In the genomic region with DNA sequence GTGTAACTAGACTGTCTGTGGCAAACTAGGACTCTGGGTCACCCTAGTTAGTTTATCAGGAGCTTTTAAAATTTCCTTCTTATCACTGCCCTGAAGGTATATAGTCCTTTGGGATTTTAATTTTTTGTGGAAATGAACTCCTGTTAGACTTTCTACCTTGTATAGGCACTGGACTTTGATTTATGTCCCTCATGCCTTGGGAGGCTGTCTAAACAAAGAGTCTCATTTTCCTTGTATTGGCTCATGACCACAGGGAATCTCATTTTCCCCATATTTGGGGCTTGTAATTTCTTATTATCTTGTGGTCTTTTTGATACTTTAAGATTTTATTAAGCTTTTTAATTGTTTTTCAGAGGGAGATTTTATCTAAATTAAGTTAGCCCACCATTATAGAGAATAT, we compare ENCODE assay signal across 20 cellular contexts. TPM values are rescaled to one million over a fixed set of nuclear protein-coding genes. Genes with fewer than 3 reads are reported as not detected.
A peak's percentile ranks its signal among the peaks of the same experiment; 100 is the strongest.
DNase-seq lines count a peak whose midpoint lies in the region; ATAC-seq, FAIRE-seq and TF ChIP-seq lines count a peak whose summit lies in the region.
"Had no signal": no experiment of that assay in that cellular context is flagged by ENCODE, and none has a peak within 500 bp of the region (broad histone marks: within the 10 kb centered on the region; RNA-seq: fewer than 3 reads in every experiment).

No MANE protein-coding gene starts in this region.

- H3K27me3 ChIP-seq in SK-N-SH (ENCODE audit: insufficient read depth) (no peaks in the 10 kb centered on the region), K562 (ENCODE audit: control insufficient read depth in 2 of 2, insufficient read depth in 2 of 2, low read length in 2 of 2) (no peaks in the 10 kb centered on the region), right lobe of liver (no peaks in the 10 kb centered on the region)
- H3K27me3 ChIP-seq: tibial nerve had no signal

- CTCF ChIA-PET in SK-N-SH (lab: Yijun Ruan, JAX) (interaction anchor here (1.4 kb wide), 1 partner anchor 131 kb away, joined by 3 read pairs; no protein-coding TSS in a partner anchor), K562 (lab: Yijun Ruan, JAX; ENCODE audit: low intra/inter-chr PET ratio) (no interaction called here)

- intact Hi-C loops in K562 (cut with micrococcal nuclease) (no loop called here), right lobe of liver (cut with DNase I) (no loop called here), head of caudate nucleus (cut with DNase I) (no loop called here)

- H3K9ac ChIP-seq in SK-N-SH = no peak overlapping the region
- H3K9ac ChIP-seq in K562 (ENCODE audit: insufficient read depth in 1 of 2, low read depth in 2 of 2, low read length in 2 of 2) = no peak overlapping the region

- no peaks in the 10 kb centered on the region for H4K20me1 ChIP-seq in SK-N-SH (ENCODE audit: insufficient read depth)
- H4K20me1 ChIP-seq in K562 (replicated peaks; ENCODE audit: control insufficient read depth, insufficient read depth, low read length) = no peaks in the 10 kb centered on the region

- TF ChIP-seq POLR2A in K562 (conservative IDR thresholded peaks at IDR 0.05) (no peak), right lobe of liver (IDR thresholded peaks at IDR 0.05) (no peak)

- ATAC-seq in SK-N-SH treated with all-trans-retinoic acid at 6 μM for 48 hours (no peak), K562 (no peak), right lobe of liver (peak; percentile 44 to 77 (median 56)), HG02798 (IDR thresholded peaks at IDR 0.05; ENCODE audit: poor library complexity, unreplicated experiment) (no peak)

- no peaks in the 10 kb centered on the region for H3K9me2 ChIP-seq in SK-N-SH

- FAIRE-seq in K562 (lab: Jason Lieb, UNC) = no peak
- FAIRE-seq: A204.1 had no signal

- H3K4me1 ChIP-seq in SK-N-SH (ENCODE audit: control insufficient read depth in 1 of 2, insufficient read depth in 2 of 2, low read depth in 1 of 2, low read length in 1 of 2) (peaks cover 3 to 37% of the 10 kb centered on the region in 2 experiments), K562 (replicated peaks in 1 of 2; ENCODE audit: control insufficient read depth in 2 of 2, insufficient read depth in 2 of 2, low read length in 2 of 2) (no peaks in the 10 kb centered on the region; a peak in 2 of 5 replicates), right lobe of liver (no peaks in the 10 kb centered on the region)

- peaks cover 2 to 9% of the 10 kb centered on the region in 2 experiments for H3K36me3 ChIP-seq in SK-N-SH (replicated peaks in 1 of 2; ENCODE audit: control insufficient read depth in 1 of 2, insufficient read depth in 2 of 2, low read length in 1 of 2)
- peaks cover 10% of the 10 kb centered on the region; the same call in 2 of the 3 replicates for H3K36me3 ChIP-seq in K562 (ENCODE audit: control insufficient read depth, insufficient read depth, low read length)
- H3K36me3 ChIP-seq in right lobe of liver = no peaks in the 10 kb centered on the region

- H3K4me3 ChIP-seq in SK-N-SH (ENCODE audit: low read depth in 2 of 2, low read length in 1 of 2) = no peak overlapping the region
- H3K4me3 ChIP-seq in K562 = no peak overlapping the region
- H3K4me3 ChIP-seq in right lobe of liver = no peak overlapping the region
- H3K4me3 ChIP-seq: coronary artery, PC-9, tibial nerve had no signal

- no TSS peak for BruUV-seq in K562 (replicated peaks; lab: Mats Ljungman, UMichigan)

- H3K27ac ChIP-seq in SK-N-SH (ENCODE audit: low read depth in 2 of 2, low read length in 1 of 2) (peak overlapping the region in 1 of 2 experiments; percentile 69; a peak in 2 of 4 replicates), K562 (ENCODE audit: extremely low read depth, low read depth, low read length) (no peak overlapping the region), right lobe of liver (no peak overlapping the region)
- H3K27ac ChIP-seq: coronary artery, PC-9 had no signal

- in situ Hi-C loops in K562 (cut with MboI) = no loop called here

- POLR2A ChIA-PET in SK-N-SH (lab: Yijun Ruan, JAX) (no interaction called here), K562 (lab: Yijun Ruan, JAX) (no interaction called here)

- H3K4me2 ChIP-seq in SK-N-SH (peak overlapping the region; percentile 45), K562 (ENCODE audit: insufficient read depth, low read length) (no peak overlapping the region)
- H3K4me2 ChIP-seq: PC-9 had no signal

- TF ChIP-seq CTCF in SK-N-SH (IDR thresholded peaks at IDR 0.05) (no peak), K562 (IDR thresholded peaks at IDR 0.05 in 2 of 3, conservative IDR thresholded peaks at IDR 0.05 in 1 of 3; ENCODE audit: insufficient read depth in 2 of 3, low read depth in 1 of 3, low read length in 3 of 3) (no peak), right lobe of liver (IDR thresholded peaks at IDR 0.05) (no peak)

- no peak overlapping the region for H2AFZ ChIP-seq in SK-N-SH (ENCODE audit: low read depth)
- no peak overlapping the region for H2AFZ ChIP-seq in K562 (ENCODE audit: low read depth, low read length)
- H2AFZ ChIP-seq: PC-9 had no signal

- no peak for TF ChIP-seq RAD21 in SK-N-SH (IDR thresholded peaks at IDR 0.05; ENCODE audit: low read length)
- no peak for TF ChIP-seq RAD21 in K562 (CRISPR knock-in tag; conservative IDR thresholded peaks at IDR 0.05 in 1 of 2, IDR thresholded peaks at IDR 0.05 in 1 of 2)

- H3K9me3 ChIP-seq in SK-N-SH (no peaks in the 10 kb centered on the region), K562 (replicated peaks; ENCODE audit: control insufficient read depth, insufficient read depth, low read depth, low read length) (no peaks in the 10 kb centered on the region), right lobe of liver (no peaks in the 10 kb centered on the region)
- H3K9me3 ChIP-seq: tibial nerve had no signal

- peaks cover 57% of the 10 kb centered on the region for H3K79me2 ChIP-seq in SK-N-SH (ENCODE audit: insufficient read depth)
- peaks cover 36% of the 10 kb centered on the region for H3K79me2 ChIP-seq in K562 (ENCODE audit: control insufficient read depth, insufficient read depth, low read length)

- no peaks in the 10 kb centered on the region for H3K9me1 ChIP-seq in K562 (ENCODE audit: control insufficient read depth, insufficient read depth, low read length)

- TF ChIP-seq EP300 in SK-N-SH (IDR thresholded peaks at IDR 0.05; ENCODE audit: borderline replicate concordance in 1 of 2, low read depth in 1 of 2, low read length in 1 of 2) (no peak), K562 (IDR thresholded peaks at IDR 0.05; ENCODE audit: low read length) (no peak)

- DNase-seq in SK-N-SH (no peak), K562 (ENCODE audit: extremely low read depth in 1 of 4, low spot score in 3 of 4) (no peak), right lobe of liver (no peak), head of caudate nucleus (no peak), hypothalamus (lab: John Stamatoyannopoulos, UW) (no peak)
- DNase-seq in stimulated activated CD4-positive, alpha-beta T cell treated with anti-CD3 and anti-CD28 coated beads, Interleukin-12 subunit alpha, Interleukin-12 subunit beta, amount 100 ng/mL, for 4 hours = no peak
- DNase-seq: activated CD8-positive, alpha-beta memory T cell treated with anti-CD3 and anti-CD28 coated beads, Interleukin-2, amount 50 U/mL, for 48 hours; H9; NCI-H2029; NCI-H510A treated with DMSO at 0.1 percent for 48 hours; PC-9; stimulated activated naive CD4-positive, alpha-beta T cell treated with Interleukin-2 at 50 U/mL for 16 hours had no signal

- peaks cover 3% of the 10 kb centered on the region for H3F3A ChIP-seq in SK-N-SH (replicated peaks; ENCODE audit: insufficient read depth)

RNA-seq across cellular contexts. Expression of a gene that starts 21.4 kb away (rescaled TPM):
- 0.56 and 1.3 TPM in 2 replicates for polyA plus RNA-seq in SK-N-SH (2012; rRNA removed)
- 1.2 and 1.7 TPM in 2 replicates for polyA plus RNA-seq in SK-N-SH (2012; cell fraction: cytosol; rRNA removed)
- polyA plus RNA-seq in SK-N-SH (2012; cell fraction: nucleus; rRNA removed) = 1.2 and 1.4 TPM in 2 replicates
- not detected in 2 replicates for total RNA-seq in K562 (2011; cell fraction: chromatin; rRNA removed; ENCODE audit: low replicate concordance)
- not detected in 2 replicates for total RNA-seq in K562 (2011; cell fraction: nucleolus; rRNA removed)
- total RNA-seq in K562 (2011; cell fraction: nucleoplasm; rRNA removed) = not detected in 2 replicates
- not detected in 2 replicates for total RNA-seq in K562 (2014; rRNA removed)
- not detected in 2 replicates for total RNA-seq in K562 (2014; rRNA removed; fragmentation: Illumina TruSeq; extraction: Trizol)
- not detected in 2 replicates for total RNA-seq in K562 (2015; rRNA removed; fragmentation: Illumina TruSeq; extraction: Trizol)
- not detected in 2 replicates for total RNA-seq in K562 (2021)
- not detected in 2 replicates for polyA plus RNA-seq in K562 (2011; rRNA removed)
- not detected in 2 replicates for polyA plus RNA-seq in K562 (2011; cell fraction: cytosol; rRNA removed)
- not detected in 2 replicates for polyA plus RNA-seq in K562 (2011; cell fraction: nucleus; rRNA removed)
- not detected in 2 replicates for polyA plus RNA-seq in K562 (2012)
- not detected in 2 replicates for polyA plus RNA-seq in K562 (2014; fragmentation: Illumina TruSeq; extraction: Trizol)
- polyA plus RNA-seq in K562 (2014; fragmentation: Nextera tagmentation; extraction: Ambion mirVana) = not detected
- not detected in 2 replicates for polyA plus RNA-seq in K562 (2014; rRNA removed)
- polyA minus RNA-seq in K562 (2011; rRNA and poly(A)+ RNA removed) = not detected in 2 replicates
- polyA minus RNA-seq in K562 (2011; cell fraction: cytosol; rRNA and poly(A)+ RNA removed) = not detected in 2 replicates
- polyA minus RNA-seq in K562 (2011; cell fraction: nucleus; rRNA and poly(A)+ RNA removed) = not detected in 2 replicates
- total RNA-seq in right lobe of liver = not detected
- total RNA-seq: activated CD4-positive, alpha-beta T cell treated with anti-CD3 and anti-CD28 coated beads for 36 hours; H9; natural killer cell treated with Interleukin-12 subunit alpha and Interleukin-12 subunit beta and Interleukin-15 and Interleukin-18, amount 100 ng/mL, for 72 hours; PC-9; pulmonary artery endothelial cell had no signal

RNA-seq across cellular contexts. Expression of a gene that starts 59.1 kb away (rescaled TPM):
- polyA plus RNA-seq in SK-N-SH (2012; rRNA removed) (24.2 and 30.3 TPM in 2 replicates), K562 (2011; rRNA removed) (20.4 and 24.4 TPM in 2 replicates), K562 (2014; fragmentation: Illumina TruSeq; extraction: Trizol) (28.4 and 32.8 TPM in 2 replicates), K562 (2014; fragmentation: Nextera tagmentation; extraction: Ambion mirVana) (10 to 100 TPM; 19.7 to 22.6 TPM), K562 (2014; rRNA removed) (33.5 and 39.9 TPM in 2 replicates)
- 33.5 and 51.5 TPM in 2 replicates for polyA plus RNA-seq in SK-N-SH (2012; cell fraction: cytosol; rRNA removed)
- polyA plus RNA-seq in SK-N-SH (2012; cell fraction: nucleus; rRNA removed) = 9.6 and 19.5 TPM in 2 replicates
- 11.2 and 29.0 TPM in 2 replicates for total RNA-seq in K562 (2011; cell fraction: chromatin; rRNA removed; ENCODE audit: low replicate concordance)
- 9.5 and 10.9 TPM in 2 replicates for total RNA-seq in K562 (2011; cell fraction: nucleolus; rRNA removed)
- total RNA-seq in K562 (2011; cell fraction: nucleoplasm; rRNA removed) = 15.8 and 25.6 TPM in 2 replicates
- total RNA-seq in K562 (2014; rRNA removed) (27.8 and 32.4 TPM in 2 replicates), K562 (2014; rRNA removed; fragmentation: Illumina TruSeq; extraction: Trizol) (44.8 and 52.0 TPM in 2 replicates), K562 (2015; rRNA removed; fragmentation: Illumina TruSeq; extraction: Trizol) (35.4 and 38.3 TPM in 2 replicates), K562 (2021) (30.5 and 32.3 TPM in 2 replicates), right lobe of liver (10 to 100 TPM in 1 of 6 experiments, 1 to 10 TPM in 5; 4.0 to 10.3 (median 6.0) TPM)
- 5.0 and 8.5 TPM in 2 replicates for polyA plus RNA-seq in K562 (2011; cell fraction: cytosol; rRNA removed)
- polyA plus RNA-seq in K562 (2011; cell fraction: nucleus; rRNA removed) = 4.1 and 6.8 TPM in 2 replicates
- polyA plus RNA-seq in K562 (2012) = 18.9 and 22.7 TPM in 2 replicates
- polyA minus RNA-seq in K562 (2011; rRNA and poly(A)+ RNA removed) = 17.7 and 20.7 TPM in 2 replicates
- 7.2 and 9.9 TPM in 2 replicates for polyA minus RNA-seq in K562 (2011; cell fraction: cytosol; rRNA and poly(A)+ RNA removed)
- polyA minus RNA-seq in K562 (2011; cell fraction: nucleus; rRNA and poly(A)+ RNA removed) = 8.1 and 12.7 TPM in 2 replicates

Comparison
In these comparisons a context has a peak if more than half of its experiments do, and no peak if none do; other contexts are left out.
1. ATAC-seq: peak in right lobe of liver (4 of 4); none in SK-N-SH treated with all-trans-retinoic acid at 6 μM for 48 hours (single experiment), K562 (single experiment) and HG02798 (single experiment).